Comparison of ENCODE assay signal across 21 cellular contexts in the genomic region with DNA sequence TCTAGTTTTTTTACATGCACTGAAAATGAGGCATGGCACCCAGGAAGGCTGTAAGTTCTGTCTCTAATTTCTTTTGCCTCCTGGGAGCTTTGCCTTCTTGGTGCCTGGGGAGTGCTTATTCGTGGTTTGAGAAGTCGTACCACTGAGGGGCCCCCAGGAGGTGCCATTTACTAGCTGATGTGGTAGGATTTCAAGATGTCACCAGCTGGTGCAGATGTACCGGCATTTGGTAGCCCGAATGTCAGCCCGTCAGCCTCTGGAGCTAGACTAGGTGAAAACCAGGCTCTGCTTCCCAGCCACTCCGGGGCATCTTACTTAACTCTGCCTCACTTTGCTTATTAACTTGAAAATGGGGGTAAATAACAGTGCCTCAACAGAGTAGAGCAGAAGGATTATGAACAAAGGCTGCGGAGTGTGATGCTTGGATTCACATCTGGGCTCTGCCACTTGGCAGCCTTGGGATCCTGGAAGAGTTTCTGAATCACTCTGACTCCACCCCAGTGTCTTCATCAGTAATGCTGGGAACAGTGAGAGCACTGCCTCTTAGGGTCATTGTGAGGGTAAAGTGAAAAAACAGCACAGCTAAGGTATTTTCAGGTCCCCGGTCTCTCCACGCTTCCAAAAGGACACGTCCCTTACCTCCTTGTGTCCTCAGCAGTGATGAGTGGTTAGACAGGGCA. TPM values are rescaled to one million over a fixed set of nuclear protein-coding genes. Genes with fewer than 3 reads are reported as not detected.
DNase-seq lines count a peak whose midpoint lies in the region; ATAC-seq and TF ChIP-seq lines count a peak whose summit lies in the region.
"Had no signal": no experiment of that assay in that cellular context is flagged by ENCODE, and none has a peak within 500 bp of the region (broad histone marks: within the 10 kb centered on the region; RNA-seq: fewer than 3 reads in every experiment).

No MANE protein-coding gene starts in this region.

- peaks cover 6% of the 10 kb centered on the region; the same call in 1 of the 2 replicates for H3K4me1 ChIP-seq in GM23248 (ENCODE audit: insufficient read depth)
- H3K4me1 ChIP-seq in endodermal cell (ENCODE audit: control insufficient read depth, insufficient read depth, low read length), result no peaks in the 10 kb centered on the region
- H3K4me1 ChIP-seq in mesenchymal stem cell (ENCODE audit: control insufficient read depth, insufficient read depth, low read depth, low read length), result no peaks in the 10 kb centered on the region
- no peaks in the 10 kb centered on the region for H3K4me1 ChIP-seq in lower lobe of right lung
- H3K4me1 ChIP-seq: sigmoid colon had no signal

- H3K9me2 ChIP-seq in GM23248 (ENCODE audit: insufficient read depth), result no peaks in the 10 kb centered on the region

- H3F3A ChIP-seq in GM23248 (ENCODE audit: insufficient read depth), result peaks cover 4% of the 10 kb centered on the region; the same call in 1 of the 2 replicates

- peak; percentile 37 for TF ChIP-seq CTCF in endodermal cell (conservative IDR thresholded peaks at IDR 0.05)
- no peak for TF ChIP-seq CTCF in lower lobe of right lung (IDR thresholded peaks at IDR 0.05)

- no peak overlapping the region for H3K27ac Mint-ChIP-seq in endodermal cell
- H3K27ac Mint-ChIP-seq: activated T-helper 1 cell treated with anti-CD3 and anti-CD28 coated beads, Interleukin-12 subunit alpha, Interleukin-12 subunit beta, Interleukin-2, Interleukin-4 antibody, amounts not matched to agents 30 ng/mL and 10 ng/mL and 1 ng/mL, durations not matched to agents 14 hours and 24 hours and 36 hours had no signal

- H2BK120ac ChIP-seq in mesenchymal stem cell (ENCODE audit: low read depth, low read length), result no peak overlapping the region

- H3K36me3 Mint-ChIP-seq in endodermal cell (ENCODE audit: low read depth), result peaks cover 47% of the 10 kb centered on the region

- H2BK5ac ChIP-seq in mesenchymal stem cell (ENCODE audit: low read depth, low read length, poor library complexity, severe bottlenecking), result no peak overlapping the region

- H3K4me2 ChIP-seq in GM23248 (ENCODE audit: unreplicated experiment), result no peak overlapping the region
- H3K4me2 ChIP-seq in mesenchymal stem cell (ENCODE audit: low read length, poor library complexity, severe bottlenecking), result no peak overlapping the region

- in situ Hi-C loops in GM23248 (cut with MboI), result no loop called here

- H3K27me3 Mint-ChIP-seq in endodermal cell (ENCODE audit: insufficient read depth), result no peaks in the 10 kb centered on the region

- no peak overlapping the region for H3K4ac ChIP-seq in mesenchymal stem cell (ENCODE audit: low read depth in 1 of 2, low read length in 2 of 2)

- no peaks in the 10 kb centered on the region for H4K20me1 ChIP-seq in GM23248 (ENCODE audit: insufficient read depth)

- no peak overlapping the region for H4K8ac ChIP-seq in mesenchymal stem cell (ENCODE audit: low read length)

- no peak overlapping the region for H3K4me3 Mint-ChIP-seq in endodermal cell
- H3K4me3 Mint-ChIP-seq: activated T-helper 1 cell treated with anti-CD3 and anti-CD28 coated beads, Interleukin-12 subunit alpha, Interleukin-12 subunit beta, Interleukin-2, Interleukin-4 antibody, amounts not matched to agents 30 ng/mL and 10 ng/mL and 1 ng/mL, durations not matched to agents 14 hours and 24 hours and 36 hours had no signal

- peaks cover 1% of the 10 kb centered on the region for H3K79me1 ChIP-seq in mesenchymal stem cell (replicated peaks; ENCODE audit: low read length, poor library complexity, severe bottlenecking)

- H3K27me3 ChIP-seq in GM23248 (replicated peaks; ENCODE audit: insufficient read depth), result no peaks in the 10 kb centered on the region
- no peaks in the 10 kb centered on the region for H3K27me3 ChIP-seq in endodermal cell (ENCODE audit: control insufficient read depth, insufficient read depth, low read length, poor library complexity, severe bottlenecking)
- no peaks in the 10 kb centered on the region for H3K27me3 ChIP-seq in mesenchymal stem cell (ENCODE audit: control insufficient read depth in 1 of 2, insufficient read depth in 1 of 2, low read length in 2 of 2)
- no peaks in the 10 kb centered on the region for H3K27me3 ChIP-seq in lower lobe of right lung (ENCODE audit: low read depth)
- H3K27me3 ChIP-seq: esophagus squamous epithelium, Peyer's patch, sigmoid colon, stomach had no signal

- peaks cover 6% of the 10 kb centered on the region for H3K4me1 Mint-ChIP-seq in endodermal cell

- no peaks in the 10 kb centered on the region for H3K9me3 Mint-ChIP-seq in endodermal cell
- H3K9me3 Mint-ChIP-seq: activated T-helper 1 cell treated with anti-CD3 and anti-CD28 coated beads, Interleukin-12 subunit alpha, Interleukin-12 subunit beta, Interleukin-2, Interleukin-4 antibody, amounts not matched to agents 30 ng/mL and 10 ng/mL and 1 ng/mL, durations not matched to agents 14 hours and 24 hours and 36 hours had no signal

- H3K23ac ChIP-seq in mesenchymal stem cell (ENCODE audit: low read length in 2 of 2), result no peak overlapping the region

- H3K9ac ChIP-seq in GM23248 (no peak overlapping the region; the same call in 1 of the 2 replicates), endodermal cell (ENCODE audit: extremely low read depth, low read length, poor library complexity, severe bottlenecking) (no peak overlapping the region), mesenchymal stem cell (ENCODE audit: low read length) (peak overlapping the region; percentile 5)

- 45 to 52% methylated on average over 10 of the region's 10 CpGs for WGBS in GM23248 (ENCODE audit: low coverage in 1 of 2, low lambda C conversion rate in 2 of 2, missing lambda C conversion rate in 2 of 2), 2 experiments
- 92 to 94% methylated on average over 7 to 10 of the region's 10 CpGs for WGBS in endodermal cell (ENCODE audit: insufficient coverage in 1 of 2, insufficient read length in 1 of 2), 2 experiments
- WGBS in mesenchymal stem cell, result 97% methylated on average over 10 of the region's 10 CpGs

- H3K27ac ChIP-seq in GM23248 (peak overlapping the region; percentile 31; the same call in 1 of the 2 replicates), endodermal cell (ENCODE audit: low read depth, low read length) (no peak overlapping the region), mesenchymal stem cell (ENCODE audit: low read length, poor library complexity, severe bottlenecking) (no peak overlapping the region), lower lobe of right lung (no peak overlapping the region)
- H3K27ac ChIP-seq: Peyer's patch, sigmoid colon, stomach had no signal

- DNase-seq in AG08395 (ENCODE audit: low spot score), result peak; percentile 89
- peak; percentile 89 for DNase-seq in GM23248
- no peak for DNase-seq in endodermal cell
- no peak for DNase-seq in mesenchymal stem cell
- no peak for DNase-seq in occipital lobe (lab: John Stamatoyannopoulos, UW)
- no peak for DNase-seq in hypothalamus (lab: John Stamatoyannopoulos, UW)
- DNase-seq in lower lobe of right lung, result no peak
- no peak for DNase-seq in NCI-H1417 (lab: John Stamatoyannopoulos, UW)
- DNase-seq: ACHN; activated CD4-positive, alpha-beta T cell treated with anti-CD3 and anti-CD28 coated beads for 1 hour; caudate nucleus; esophagus squamous epithelium; Kasumi-1; NCI-H1105 treated with DMSO at 0.1 percent for 48 hours; NCI-H82; nucleus accumbens; Peyer's patch; sigmoid colon; stomach had no signal

- H2BK15ac ChIP-seq in mesenchymal stem cell (ENCODE audit: low read depth, poor library complexity, severe bottlenecking), result no peak overlapping the region

- intact Hi-C loops in lower lobe of right lung (cut with DNase I), result no loop called here

- H3K4me3 ChIP-seq in GM23248 (no peak overlapping the region), endodermal cell (ENCODE audit: low read length) (no peak overlapping the region), mesenchymal stem cell (ENCODE audit: insufficient read depth in 1 of 2, low read depth in 1 of 2, low read length in 2 of 2) (no peak overlapping the region), lower lobe of right lung (no peak overlapping the region)
- H3K4me3 ChIP-seq: esophagus squamous epithelium, Peyer's patch, sigmoid colon, stomach had no signal

- no peak overlapping the region for H2BK12ac ChIP-seq in mesenchymal stem cell (ENCODE audit: low read length in 2 of 2)

- H3K79me2 ChIP-seq in GM23248 (ENCODE audit: insufficient read depth), result no peaks in the 10 kb centered on the region

- H3K18ac ChIP-seq in mesenchymal stem cell (ENCODE audit: low read depth in 1 of 2, low read length in 2 of 2), result no peak overlapping the region

- H2AFZ ChIP-seq in GM23248 (no peak overlapping the region), mesenchymal stem cell (ENCODE audit: low read depth, low read length) (no peak overlapping the region)

- no peak overlapping the region for H4K91ac ChIP-seq in mesenchymal stem cell (ENCODE audit: low read length)

- no peak overlapping the region for H3K14ac ChIP-seq in mesenchymal stem cell (ENCODE audit: low read length in 2 of 2)

- H3K9me3 ChIP-seq in GM23248 (ENCODE audit: low read depth) (no peaks in the 10 kb centered on the region), endodermal cell (ENCODE audit: control insufficient read depth, low read length) (no peaks in the 10 kb centered on the region), mesenchymal stem cell (ENCODE audit: control insufficient read depth, low read length) (no peaks in the 10 kb centered on the region), lower lobe of right lung (no peaks in the 10 kb centered on the region)
- H3K9me3 ChIP-seq: esophagus squamous epithelium, Peyer's patch, sigmoid colon, stomach had no signal

- no peak overlapping the region for H2AK5ac ChIP-seq in mesenchymal stem cell (ENCODE audit: low read length, severe bottlenecking)

- H3K36me3 ChIP-seq in GM23248 (ENCODE audit: low read depth) (peaks cover 2% of the 10 kb centered on the region; the same call in 1 of the 2 replicates), endodermal cell (ENCODE audit: control insufficient read depth, insufficient read depth, low read length) (peaks cover 32% of the 10 kb centered on the region), mesenchymal stem cell (ENCODE audit: control insufficient read depth in 1 of 2, insufficient read depth in 2 of 2, low read depth in 1 of 2, low read length in 2 of 2) (peaks cover 27 to 36% of the 10 kb centered on the region in 2 experiments), lower lobe of right lung (peaks cover 90% of the 10 kb centered on the region)

- no peak for ATAC-seq in lower lobe of right lung

RNA-seq across cellular contexts. Expression of a gene that starts 31.4 kb away (rescaled TPM):
- total RNA-seq in GM23248 (2014; rRNA removed; shearing (Covaris generic)), result not detected in 2 replicates
- polyA plus RNA-seq in GM23248 (2016; fragmentation: Nextera tagmentation; extraction: Ambion mirVana), result not detected in 2 replicates
- total RNA-seq in endodermal cell, result not detected
- not detected for polyA plus RNA-seq in endodermal cell (2013, experiment 1 of 2)
- polyA plus RNA-seq in endodermal cell (2013, experiment 2 of 2), result not detected
- polyA plus RNA-seq in mesenchymal stem cell (2013, experiment 1 of 2), result not detected
- polyA plus RNA-seq in mesenchymal stem cell (2013, experiment 2 of 2), result not detected
- not detected for total RNA-seq in occipital lobe
- total RNA-seq in lower lobe of right lung, result 0.62 TPM
- total RNA-seq: activated CD8-positive, alpha-beta memory T cell treated with anti-CD3 and anti-CD28 coated beads for 36 hours; activated T-helper 1 cell treated with anti-CD3 and anti-CD28 coated beads, Interleukin-12 subunit alpha, Interleukin-12 subunit beta, Interleukin-2, Interleukin-4 antibody, amounts not matched to agents 30 ng/mL and 10 ng/mL and 1 ng/mL, durations not matched to agents 14 hours and 24 hours and 36 hours; esophagus squamous epithelium; Peyer's patch; stomach had no signal

Comparison
In these comparisons a context has a peak if more than half of its experiments do, and no peak if none do; other contexts are left out.
1. DNase-seq: peak in AG08395 (single experiment) and GM23248 (single experiment); none in endodermal cell (single experiment), mesenchymal stem cell (single experiment), occipital lobe (single experiment), hypothalamus (0 of 51), lower lobe of right lung (single experiment) and NCI-H1417 (0 of 3).